In the genomic region with DNA sequence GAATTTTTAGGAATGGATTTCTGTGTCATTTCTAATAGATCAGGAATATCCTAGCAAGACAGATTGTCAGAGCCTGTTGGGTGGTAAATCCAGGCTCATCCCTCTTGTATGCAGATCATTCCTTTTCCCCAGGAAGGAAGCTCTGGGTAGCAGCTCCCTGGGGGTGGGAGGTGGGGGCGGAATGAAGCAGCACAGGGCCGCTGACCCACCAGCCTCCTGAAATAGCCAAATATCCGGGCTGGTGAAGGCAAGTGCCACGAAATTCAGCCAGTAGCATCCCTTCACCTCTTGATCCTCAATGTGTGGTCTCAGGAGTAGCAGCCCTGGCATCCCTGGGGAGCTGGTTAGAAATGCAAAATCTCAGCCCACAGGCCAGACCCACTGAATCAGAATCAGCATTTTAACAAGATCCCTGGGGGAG, we compare ENCODE assay signal across 23 cellular contexts.
DNase-seq lines count a peak whose midpoint lies in the region; ATAC-seq and TF ChIP-seq lines count a peak whose summit lies in the region.
"Had no signal": no experiment of that assay in that cellular context is flagged by ENCODE, and none has a peak within 500 bp of the region (broad histone marks: within the 10 kb centered on the region; RNA-seq: fewer than 3 reads in every experiment).

No MANE protein-coding gene starts in this region.

- ATAC-seq in HG02759 (IDR thresholded peaks at IDR 0.05; ENCODE audit: unreplicated experiment) (no peak), GM19324 (IDR thresholded peaks at IDR 0.05; ENCODE audit: low FRiP score, unreplicated experiment) (no peak)
- ATAC-seq in CD4-positive, alpha-beta T cell (ENCODE audit: poor library complexity): no peak
- ATAC-seq: Right ventricle myocardium inferior had no signal

- peak overlapping the region in 3 of 5 experiments; percentile 29 to 92 (median 52) for H3K27ac Mint-ChIP-seq in brain
- H3K27ac Mint-ChIP-seq in CD4-positive, alpha-beta T cell: no peak overlapping the region
- H3K27ac Mint-ChIP-seq: CD8-positive, alpha-beta memory T cell; HFFc6 had no signal

- H3K27ac ChIP-seq in iPS-18a (ENCODE audit: low read length) (no peak overlapping the region), tibial nerve (no peak overlapping the region)
- no peak overlapping the region for H3K27ac ChIP-seq in CD4-positive, alpha-beta T cell (ENCODE audit: low read depth, low read length)
- H3K27ac ChIP-seq: 22Rv1, SJSA1 had no signal

- 15 to 16% methylated on average over 4 of the region's 4 CpGs for WGBS in tibial nerve, 2 donors

- peak; percentile 37 for DNase-seq in NCI-H82 (lab: John Stamatoyannopoulos, UW)
- DNase-seq in NCI-H82 treated with DMSO at 0.1 percent for 48 hours (lab: John Stamatoyannopoulos, UW; ENCODE audit: unreplicated experiment): no peak
- no peak for DNase-seq in tibial nerve (ENCODE audit: low spot score in 2 of 2)
- DNase-seq in CD4-positive, alpha-beta T cell: no peak
- DNase-seq: ACHN; C1 segment of cervical spinal cord; Calu3; CD8-positive, alpha-beta memory T cell; DMS153; HFFc6; Kasumi-1; NCI-H1417; NCI-H1694 treated with DMSO at 0.1 percent for 48 hours; NCI-H2081 treated with DMSO at 0.1 percent for 48 hours; NCI-H2171 treated with DMSO at 0.1 percent for 48 hours; NCI-H524 treated with DMSO at 0.1 percent for 48 hours had no signal

- peaks cover 83% of the 10 kb centered on the region for H3K4me1 Mint-ChIP-seq in brain
- no peaks in the 10 kb centered on the region for H3K4me1 Mint-ChIP-seq in CD4-positive, alpha-beta T cell (ENCODE audit: low read depth)
- H3K4me1 Mint-ChIP-seq: CD8-positive, alpha-beta memory T cell had no signal

- H3K9me3 ChIP-seq in iPS-18a (ENCODE audit: control insufficient read depth, low read depth, low read length): no peaks in the 10 kb centered on the region
- no peaks in the 10 kb centered on the region for H3K9me3 ChIP-seq in tibial nerve
- no peaks in the 10 kb centered on the region for H3K9me3 ChIP-seq in CD4-positive, alpha-beta T cell (ENCODE audit: control insufficient read depth, low read length)
- H3K9me3 ChIP-seq: SJSA1 had no signal

- TF ChIP-seq EP300 in tibial nerve (IDR thresholded peaks at IDR 0.05): no peak

- H3K9ac ChIP-seq in iPS-18a (ENCODE audit: low read length): no peak overlapping the region

- TF ChIP-seq POLR2A in tibial nerve (IDR thresholded peaks at IDR 0.05): no peak

- peaks cover 0 to 6% (median 0%) of the 10 kb centered on the region in 5 experiments for H3K9me3 Mint-ChIP-seq in brain
- no peaks in the 10 kb centered on the region for H3K9me3 Mint-ChIP-seq in CD4-positive, alpha-beta T cell
- H3K9me3 Mint-ChIP-seq: CD8-positive, alpha-beta memory T cell had no signal

- H3K36me3 Mint-ChIP-seq in brain: no peaks in the 10 kb centered on the region
- H3K36me3 Mint-ChIP-seq in CD4-positive, alpha-beta T cell (ENCODE audit: low read depth): no peaks in the 10 kb centered on the region
- H3K36me3 Mint-ChIP-seq: CD8-positive, alpha-beta memory T cell had no signal

- H3K4me3 ChIP-seq in iPS-18a (ENCODE audit: low read length): peak overlapping the region; percentile 2
- no peak overlapping the region for H3K4me3 ChIP-seq in tibial nerve
- H3K4me3 ChIP-seq: SJSA1 had no signal

- H3K27me3 ChIP-seq in iPS-18a (ENCODE audit: control insufficient read depth, insufficient read depth, low read length): no peaks in the 10 kb centered on the region
- H3K27me3 ChIP-seq in tibial nerve: peaks cover 0 to 22% of the 10 kb centered on the region in 2 donors
- H3K27me3 ChIP-seq in CD4-positive, alpha-beta T cell (ENCODE audit: control insufficient read depth, insufficient read depth, low read length): no peaks in the 10 kb centered on the region
- H3K27me3 ChIP-seq: SJSA1 had no signal

- POLR2A ChIA-PET in CD4-positive, alpha-beta T cell (lab: Charles Lee): no interaction called here

- H3K27me3 Mint-ChIP-seq in brain: peaks cover 3% of the 10 kb centered on the region
- peaks cover 18% of the 10 kb centered on the region for H3K27me3 Mint-ChIP-seq in CD4-positive, alpha-beta T cell

- H3K4me3 Mint-ChIP-seq in brain: no peak overlapping the region
- no peak overlapping the region for H3K4me3 Mint-ChIP-seq in CD4-positive, alpha-beta T cell
- H3K4me3 Mint-ChIP-seq: CD8-positive, alpha-beta memory T cell; HFFc6 had no signal

- intact Hi-C loops in CD4-positive, alpha-beta T cell (cut with DNase I, micrococcal nuclease): no loop called here

- TF ChIP-seq CTCF in brain (conservative IDR thresholded peaks at IDR 0.05): no peak
- TF ChIP-seq CTCF in tibial nerve (IDR thresholded peaks at IDR 0.05): no peak
- TF ChIP-seq CTCF in CD4-positive, alpha-beta T cell (IDR thresholded peaks at IDR 0.05): no peak

- no peaks in the 10 kb centered on the region for H3K36me3 ChIP-seq in iPS-18a (ENCODE audit: control insufficient read depth, low read depth, low read length)
- H3K36me3 ChIP-seq in tibial nerve: no peaks in the 10 kb centered on the region
- H3K36me3 ChIP-seq: SJSA1 had no signal

- H3K4me1 ChIP-seq in iPS-18a (ENCODE audit: control insufficient read depth, low read depth, low read length): peaks cover 42% of the 10 kb centered on the region
- peaks cover 0 to 8% (median 0%) of the 10 kb centered on the region in 4 donors for H3K4me1 ChIP-seq in tibial nerve
- H3K4me1 ChIP-seq: SJSA1 had no signal

- CTCF ChIA-PET in CD4-positive, alpha-beta T cell (lab: Charles Lee): no interaction called here
